In the genomic region with DNA sequence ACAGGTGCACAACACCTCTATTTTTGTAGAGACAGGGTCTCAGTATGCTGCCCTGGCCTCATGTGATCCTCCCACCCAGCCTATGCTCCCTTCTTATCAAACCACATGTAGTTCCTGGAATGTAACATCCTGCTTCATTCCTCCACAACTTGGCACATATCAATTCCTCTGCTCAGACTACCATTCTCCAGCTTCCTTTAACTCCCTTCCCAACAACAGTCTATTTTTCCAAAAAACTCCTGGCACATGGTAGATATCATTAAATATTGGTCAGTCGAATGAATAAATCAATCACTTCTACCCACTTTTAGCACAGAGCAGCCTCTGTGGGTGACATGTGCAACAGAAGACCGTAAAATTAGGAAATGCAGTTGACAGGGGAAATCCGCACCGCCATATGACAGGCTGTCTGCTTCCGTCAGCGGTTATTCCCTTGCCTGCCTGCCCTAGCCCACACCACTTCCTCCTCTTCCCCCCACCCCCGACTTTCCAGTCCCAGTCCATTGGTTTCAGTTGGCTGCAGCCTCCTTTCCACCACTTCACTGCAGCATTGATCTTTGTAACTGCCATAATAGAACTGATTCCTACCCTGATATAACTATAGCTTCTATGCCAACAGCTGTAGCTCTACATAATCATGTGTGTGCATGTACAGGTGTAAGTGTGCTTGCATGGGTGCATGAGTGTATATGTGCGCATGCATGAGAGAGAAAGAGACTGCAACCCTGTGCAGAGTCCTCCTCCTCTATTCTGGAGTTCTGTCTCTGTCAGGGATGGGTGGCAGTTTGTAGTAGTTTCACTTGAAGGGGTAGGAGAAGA, we compare ENCODE assay signal across 8 cellular contexts.
DNase-seq lines count a peak whose midpoint lies in the region; ATAC-seq and TF ChIP-seq lines count a peak whose summit lies in the region.

No MANE protein-coding gene starts in this region.

- peak; percentile 59 for ATAC-seq in GM18505 (IDR thresholded peaks at IDR 0.05; ENCODE audit: unreplicated experiment)

- no peak for TF ChIP-seq POLR2A in GM18505 (IDR thresholded peaks at IDR 0.05; ENCODE audit: borderline replicate concordance, extremely low read depth, insufficient read depth, insufficient read length)

- DNase-seq in MV-4-11 (lab: John Stamatoyannopoulos, UW) (peak; percentile 95), head of caudate nucleus (peak in 35 of 42 donors; percentile 16 to 68 (median 43)), NCI-H446 (lab: John Stamatoyannopoulos, UW) (no peak), dedifferentiated amniotic fluid mesenchymal stem cell (ENCODE audit: extremely low spot score) (no peak), DMS 273 treated with DMSO at 0.1 percent for 48 hours (lab: John Stamatoyannopoulos, UW) (no peak)
- peak; percentile 40 for DNase-seq in activated CD8-positive, alpha-beta memory T cell treated with anti-CD3 and anti-CD28 coated beads, Interleukin-2, amount 50 U/mL, for 24 hours (ENCODE audit: extremely low read depth)
- DNase-seq in stimulated activated CD4-positive, alpha-beta T cell treated with anti-CD3 and anti-CD28 coated beads, Interleukin-12 subunit alpha, Interleukin-12 subunit beta, amount 100 ng/mL, for 24 hours (ENCODE audit: low read depth in 2 of 2) = peak; percentile 35 to 68

- intact Hi-C loops in head of caudate nucleus (cut with DNase I) = no loop called here

Comparison
In these comparisons a context has a peak if more than half of its experiments do, and no peak if none do; other contexts are left out.
1. DNase-seq: peak in MV-4-11 (single experiment), activated CD8-positive, alpha-beta memory T cell treated with anti-CD3 and anti-CD28 coated beads, Interleukin-2, amount 50 U/mL, for 24 hours (single experiment), head of caudate nucleus (35 of 42) and stimulated activated CD4-positive, alpha-beta T cell treated with anti-CD3 and anti-CD28 coated beads, Interleukin-12 subunit alpha, Interleukin-12 subunit beta, amount 100 ng/mL, for 24 hours (2 of 2); none in NCI-H446 (0 of 2), dedifferentiated amniotic fluid mesenchymal stem cell (single experiment) and DMS 273 treated with DMSO at 0.1 percent for 48 hours (single experiment).